In the genomic region with DNA sequence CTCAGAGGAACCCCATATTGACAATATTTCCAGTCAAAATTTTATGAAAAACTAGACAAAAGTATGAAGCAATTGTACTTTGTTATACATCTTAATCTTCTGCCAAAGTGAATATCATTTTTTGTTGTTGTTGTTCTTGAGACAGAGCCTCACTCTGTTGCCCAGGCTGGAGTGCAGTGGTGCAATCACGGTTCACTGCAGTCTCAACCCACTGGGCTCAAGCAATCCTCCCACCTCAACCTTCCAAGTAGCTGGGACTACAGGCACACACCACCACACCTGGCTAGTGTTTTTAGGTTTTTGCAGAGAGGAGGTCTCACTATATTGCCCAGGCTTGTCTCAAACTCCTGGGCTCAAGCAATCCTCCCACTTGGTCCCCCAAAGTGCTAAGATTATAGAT, we compare ENCODE assay signal across 2 cellular contexts. TPM values are rescaled to one million over a fixed set of nuclear protein-coding genes. Genes with fewer than 3 reads are reported as not detected.
"Had no signal": no experiment of that assay in that cellular context is flagged by ENCODE, and none has a peak within 500 bp of the region (broad histone marks: within the 10 kb centered on the region; RNA-seq: fewer than 3 reads in every experiment).

No MANE protein-coding gene starts in this region.

RNA-seq across cellular contexts. Expression of a gene that starts 17.3 kb away (rescaled TPM):
- total RNA-seq: G401, GM12878 had no signal

RNA-seq across cellular contexts. Expression of a gene that starts 39.6 kb away (rescaled TPM):
- total RNA-seq: G401 had no signal

RNA-seq across cellular contexts. Expression of a gene that starts 52.4 kb away (rescaled TPM):
- total RNA-seq: G401, GM12878 had no signal
